Comparison of ENCODE assay signal across 31 cellular contexts in the genomic region with DNA sequence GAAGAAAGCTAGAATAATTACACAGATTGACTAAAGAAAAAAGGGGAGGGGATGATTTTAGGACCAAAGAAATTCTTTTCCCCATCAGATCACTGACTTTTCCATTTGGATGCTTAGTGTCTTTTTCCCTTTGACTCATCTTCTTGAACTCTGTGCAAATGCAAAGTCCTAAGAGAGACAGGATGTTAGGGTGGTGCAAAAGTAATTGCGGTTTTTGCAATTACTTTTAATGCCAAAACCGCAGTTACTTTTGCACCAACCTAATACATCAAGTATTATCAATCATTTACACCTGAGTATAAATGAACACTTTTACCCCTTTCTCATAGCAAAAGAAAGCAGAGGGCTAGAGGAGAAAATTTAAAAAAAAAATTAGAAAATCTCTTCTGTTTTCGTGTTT.
"Had no signal": no experiment of that assay in that cellular context is flagged by ENCODE, and none has a peak within 500 bp of the region (broad histone marks: within the 10 kb centered on the region; RNA-seq: fewer than 3 reads in every experiment).

No MANE protein-coding gene starts in this region.

- H3K36me3 Mint-ChIP-seq: mesothelial cell of epicardium; naive B cell; stimulated activated memory B cell treated with anti-CD40 and anti-IgM and Interleukin-4, amounts not matched to agents 10 μg/mL and 1 μg/mL and 100 μg/mL, for 72 hours; type B pancreatic cell had no signal

- H3K4me1 Mint-ChIP-seq: naive B cell; stimulated activated memory B cell treated with anti-CD40 and anti-IgM and Interleukin-4, amounts not matched to agents 10 μg/mL and 1 μg/mL and 100 μg/mL, for 72 hours had no signal

- H3K9me3 ChIP-seq: esophagus muscularis mucosa, gastroesophageal sphincter, mucosa of descending colon, ovary, psoas muscle, testis, tibial artery had no signal

- ATAC-seq: foreskin keratinocyte; gastroesophageal sphincter; heart right ventricle; left cardiac atrium; left lung; mucosa of descending colon; natural killer cell treated with Interleukin-12 subunit alpha and Interleukin-12 subunit beta and Interleukin-15 and Interleukin-18, amount 100 ng/mL, for 72 hours; psoas muscle; right cardiac atrium; stimulated activated memory B cell treated with anti-CD40 and anti-IgM and Interleukin-4, amounts not matched to agents 10 μg/mL and 1 μg/mL and 100 μg/mL, for 72 hours; stimulated activated naive CD8-positive, alpha-beta T cell treated with anti-CD3 and anti-CD28 coated beads, Interleukin-15, Interleukin-2, amounts not matched to agents 100 U/mL and 50 U/mL, for 24 hours had no signal

- H3K4me3 ChIP-seq: coronary artery, esophagus muscularis mucosa, gastroesophageal sphincter, heart right ventricle, left lung, mucosa of descending colon, ovary, psoas muscle, skin epidermis, spleen, testis, tibial artery had no signal

- H3K27me3 ChIP-seq: esophagus muscularis mucosa, foreskin keratinocyte, gastroesophageal sphincter, left lung, ovary, testis had no signal

- H3K27ac ChIP-seq: coronary artery, esophagus muscularis mucosa, foreskin keratinocyte, gastroesophageal sphincter, heart right ventricle, left lung, ovary, psoas muscle, skin epidermis, spleen, testis, tibial artery had no signal

- H3K4me3 Mint-ChIP-seq: mesothelial cell of epicardium; naive B cell; natural killer cell treated with Interleukin-12 subunit alpha and Interleukin-12 subunit beta and Interleukin-15 and Interleukin-18, amount 100 ng/mL, for 72 hours; stimulated activated memory B cell treated with anti-CD40 and anti-IgM and Interleukin-4, amounts not matched to agents 10 μg/mL and 1 μg/mL and 100 μg/mL, for 72 hours; type B pancreatic cell had no signal

- H3K9me3 Mint-ChIP-seq: type B pancreatic cell had no signal

- H3K36me3 ChIP-seq: esophagus muscularis mucosa, gastroesophageal sphincter, heart right ventricle, left lung, ovary, spleen, tibial artery had no signal

- H3K27ac Mint-ChIP-seq: mesothelial cell of epicardium; natural killer cell treated with Interleukin-12 subunit alpha and Interleukin-12 subunit beta and Interleukin-15 and Interleukin-18, amount 100 ng/mL, for 72 hours; stimulated activated memory B cell treated with anti-CD40 and anti-IgM and Interleukin-4, amounts not matched to agents 10 μg/mL and 1 μg/mL and 100 μg/mL, for 72 hours; type B pancreatic cell had no signal

- FAIRE-seq: endothelial cell of umbilical vein, islet of Langerhans had no signal

- H3K4me1 ChIP-seq: esophagus muscularis mucosa, foreskin keratinocyte, gastroesophageal sphincter, heart right ventricle, left lung, psoas muscle, spleen, testis, tibial artery had no signal

- DNase-seq: dermis blood vessel endothelial cell; effector memory CD4-positive, alpha-beta T cell; foreskin keratinocyte; heart right ventricle; hippocampal formation; left cardiac atrium; left lung; mesenchymal stem cell; mucosa of descending colon; naive B cell; occipital lobe; ovary; posterior cingulate gyrus; psoas muscle; right cardiac atrium; spleen; stimulated activated CD4-positive, alpha-beta T cell treated with anti-CD3 and anti-CD28 coated beads, Interleukin-4, amount 100 ng/mL, for 4 hours; stimulated activated naive CD8-positive, alpha-beta T cell treated with anti-CD3 and anti-CD28 coated beads, Interleukin-15, Interleukin-2, amounts not matched to agents 100 U/mL and 50 U/mL, for 24 hours; substantia nigra; testis; tibial artery had no signal
